ENCODE assay signal across 18 cellular contexts in the genomic region with DNA sequence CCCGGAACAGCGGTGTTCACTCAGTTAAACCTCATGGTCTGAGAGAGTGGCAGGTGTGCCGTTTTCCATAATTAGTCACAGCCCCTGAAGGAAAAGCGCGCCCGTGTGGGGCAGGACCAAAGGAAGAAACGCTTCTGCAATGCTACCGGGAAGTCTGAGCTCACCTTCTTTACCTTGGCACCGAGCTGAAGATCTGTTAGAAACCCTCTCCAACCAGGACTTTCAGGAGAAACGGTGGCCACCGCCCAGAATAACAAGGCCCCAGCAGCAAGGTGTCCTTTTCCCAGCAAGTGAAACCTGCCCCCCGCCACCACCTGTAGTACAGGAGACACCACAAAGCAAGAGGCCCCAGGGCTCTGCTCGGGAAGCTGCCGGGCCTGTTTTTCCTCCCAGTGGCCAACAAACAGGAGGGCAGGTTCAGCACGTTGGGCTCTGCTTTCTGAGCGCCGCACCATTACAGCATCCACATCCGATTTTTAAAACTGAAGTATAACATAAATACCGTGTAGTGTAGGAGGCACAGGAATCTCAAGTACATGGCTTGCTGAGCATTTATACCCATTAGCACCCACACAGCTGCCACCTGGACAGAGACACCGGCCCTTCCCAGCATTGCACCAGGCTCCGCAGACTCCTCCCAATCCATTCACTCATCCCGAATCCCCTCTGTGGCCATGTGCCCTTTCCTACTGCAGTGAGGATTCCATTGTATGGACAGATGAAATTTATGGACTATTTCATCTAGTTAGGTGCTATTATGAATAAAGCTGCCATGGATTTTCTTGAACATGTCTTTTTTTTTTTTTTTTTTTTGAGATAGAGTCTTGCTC.
DNase-seq lines count a peak whose midpoint lies in the region; ATAC-seq and TF ChIP-seq lines count a peak whose summit lies in the region.
"Had no signal": no experiment of that assay in that cellular context is flagged by ENCODE, and none has a peak within 500 bp of the region (broad histone marks: within the 10 kb centered on the region; RNA-seq: fewer than 3 reads in every experiment).

No MANE protein-coding gene starts in this region.

- H3K4me3 ChIP-seq in PC-3 (ENCODE audit: low read length) = peak overlapping the region; percentile 59
- peak overlapping the region in 3 of 4 donors; percentile 29 to 45 (median 38) for H3K4me3 ChIP-seq in upper lobe of left lung
- no peak overlapping the region for H3K4me3 ChIP-seq in right atrium auricular region
- H3K4me3 ChIP-seq: gastroesophageal sphincter, SJCRH30 had no signal

- no peak overlapping the region for H3K27ac Mint-ChIP-seq in activated T-helper 2 cell treated with anti-CD3 and anti-CD28 coated beads, Interferon-gamma antibody, Interleukin-2, Interleukin-4, amounts not matched to agents 10 μg/mL and 5 μg/mL and 100 μg/mL, durations not matched to agents 14 hours and 24 hours and 36 hours
- H3K27ac Mint-ChIP-seq: activated CD8-positive, alpha-beta memory T cell treated with anti-CD3 and anti-CD28 coated beads, Interleukin-2, amount 10 ng/mL, durations not matched to agents 7 days and 5 days; CD4-positive, CD25-positive, alpha-beta regulatory T cell had no signal

- no peak overlapping the region for H3K4me3 Mint-ChIP-seq in activated T-helper 2 cell treated with anti-CD3 and anti-CD28 coated beads, Interferon-gamma antibody, Interleukin-2, Interleukin-4, amounts not matched to agents 10 μg/mL and 5 μg/mL and 100 μg/mL, durations not matched to agents 14 hours and 24 hours and 36 hours (ENCODE audit: low read depth)
- H3K4me3 Mint-ChIP-seq: activated CD8-positive, alpha-beta memory T cell treated with anti-CD3 and anti-CD28 coated beads, Interleukin-2, amount 10 ng/mL, durations not matched to agents 7 days and 5 days; CD4-positive, CD25-positive, alpha-beta regulatory T cell; nephron had no signal

- DNase-seq in HPDE6-E6E7 (ENCODE audit: extremely low spot score) (peak; percentile 58), PC-3 (peak; percentile 72), iPS-NIHi11 (ENCODE audit: low spot score) (peak; percentile 48), upper lobe of left lung (peak in 1 of 2 donors; percentile 87), right atrium auricular region (ENCODE audit: low spot score) (no peak)
- DNase-seq in activated T-helper 2 cell treated with anti-CD3 and anti-CD28 coated beads, Interferon-gamma antibody, Interleukin-2, Interleukin-4, amounts not matched to agents 10 μg/mL and 5 μg/mL and 100 μg/mL, durations not matched to agents 14 hours and 24 hours and 36 hours (ENCODE audit: low spot score) = no peak
- DNase-seq: activated CD8-positive, alpha-beta memory T cell treated with anti-CD3 and anti-CD28 coated beads, Interleukin-2, amount 10 ng/mL, durations not matched to agents 7 days and 5 days; activated naive CD4-positive, alpha-beta T cell treated with Interleukin-2 at 50 U/mL for 16 hours; CD4-positive, CD25-positive, alpha-beta regulatory T cell; effector memory CD4-positive, alpha-beta T cell; left colon; NCI-H1092; right cardiac atrium; SJCRH30; stimulated activated naive CD8-positive, alpha-beta T cell treated with anti-CD3 and anti-CD28 coated beads, Interleukin-15, Interleukin-2, amounts not matched to agents 100 U/mL and 50 U/mL, for 24 hours had no signal

- intact Hi-C loops in PC-3 (cut with micrococcal nuclease) = no loop called here
- intact Hi-C loops in activated T-helper 2 cell treated with anti-CD3 and anti-CD28 coated beads, Interferon-gamma antibody, Interleukin-2, Interleukin-4, amounts not matched to agents 10 μg/mL and 5 μg/mL and 100 μg/mL, durations not matched to agents 14 hours and 24 hours and 36 hours (cut with micrococcal nuclease) = no loop called here

- H3K79me2 ChIP-seq in PC-3 (ENCODE audit: low read length) = no peaks in the 10 kb centered on the region

- no peak for TF ChIP-seq CTCF in PC-3 (conservative IDR thresholded peaks at IDR 0.05; ENCODE audit: low read depth, low read length)
- peak in 3 of 6 experiments; percentile 13 to 40 (median 29) for TF ChIP-seq CTCF in upper lobe of left lung (IDR thresholded peaks at IDR 0.05)
- TF ChIP-seq CTCF in right atrium auricular region (IDR thresholded peaks at IDR 0.05) = no peak

- 69 to 78% methylated on average over 20 to 22 of the region's 22 CpGs for WGBS in upper lobe of left lung, 2 donors

- no peaks in the 10 kb centered on the region for H3F3A ChIP-seq in PC-3 (ENCODE audit: low read length, unreplicated experiment)

- TF ChIP-seq POLR2A in upper lobe of left lung (IDR thresholded peaks at IDR 0.05) = peak in 2 of 4 donors; percentile 18 to 29

- peaks cover 19% of the 10 kb centered on the region for H3K36me3 Mint-ChIP-seq in activated T-helper 2 cell treated with anti-CD3 and anti-CD28 coated beads, Interferon-gamma antibody, Interleukin-2, Interleukin-4, amounts not matched to agents 10 μg/mL and 5 μg/mL and 100 μg/mL, durations not matched to agents 14 hours and 24 hours and 36 hours (ENCODE audit: low read depth)

- peak overlapping the region; percentile 25 for H2AFZ ChIP-seq in PC-3 (ENCODE audit: low read length)

- peaks cover 12% of the 10 kb centered on the region for H3K4me1 ChIP-seq in PC-3 (ENCODE audit: insufficient read depth, low read length)
- peaks cover 0 to 6% (median 2%) of the 10 kb centered on the region in 4 donors for H3K4me1 ChIP-seq in upper lobe of left lung
- H3K4me1 ChIP-seq in right atrium auricular region = no peaks in the 10 kb centered on the region
- H3K4me1 ChIP-seq: SJCRH30 had no signal

- ATAC-seq in PC-3 (peak; percentile 90), upper lobe of left lung (ENCODE audit: low FRiP score in 2 of 2) (peak; percentile 70 to 92), HG03025 (IDR thresholded peaks at IDR 0.05; ENCODE audit: low FRiP score, unreplicated experiment) (no peak)
- ATAC-seq: activated CD8-positive, alpha-beta memory T cell treated with anti-CD3 and anti-CD28 coated beads, Interleukin-2, amount 10 ng/mL, durations not matched to agents 7 days and 5 days; gastroesophageal sphincter; left colon; stimulated activated naive CD8-positive, alpha-beta T cell treated with anti-CD3 and anti-CD28 coated beads, Interleukin-15, Interleukin-2, amounts not matched to agents 100 U/mL and 50 U/mL, for 24 hours had no signal

- peak overlapping the region; percentile 58 for H3K9ac ChIP-seq in PC-3 (ENCODE audit: low read length)

- no peaks in the 10 kb centered on the region for H3K9me3 ChIP-seq in PC-3 (ENCODE audit: low read length)
- no peaks in the 10 kb centered on the region for H3K9me3 ChIP-seq in upper lobe of left lung
- H3K9me3 ChIP-seq in right atrium auricular region = no peaks in the 10 kb centered on the region
- H3K9me3 ChIP-seq: gastroesophageal sphincter, SJCRH30 had no signal

- H3K36me3 ChIP-seq in PC-3 (ENCODE audit: low read depth, low read length) = no peaks in the 10 kb centered on the region
- no peaks in the 10 kb centered on the region for H3K36me3 ChIP-seq in upper lobe of left lung
- H3K36me3 ChIP-seq in right atrium auricular region = no peaks in the 10 kb centered on the region
- H3K36me3 ChIP-seq: SJCRH30 had no signal

- POLR2A ChIA-PET in PC-3 (lab: Charles Lee; ENCODE audit: unreplicated experiment) = interaction anchor here (0.5 to 0.6 kb wide), 3 partner anchors 13 to 165 kb away, joined by 3 read pairs; no protein-coding TSS in a partner anchor

- CTCF ChIA-PET in PC-3 (lab: Charles Lee) = no interaction called here

- peak overlapping the region; percentile 70 for H3K4me2 ChIP-seq in PC-3 (ENCODE audit: low read length)

- no peaks in the 10 kb centered on the region for H3K27me3 Mint-ChIP-seq in activated T-helper 2 cell treated with anti-CD3 and anti-CD28 coated beads, Interferon-gamma antibody, Interleukin-2, Interleukin-4, amounts not matched to agents 10 μg/mL and 5 μg/mL and 100 μg/mL, durations not matched to agents 14 hours and 24 hours and 36 hours (ENCODE audit: low read depth)
- H3K27me3 Mint-ChIP-seq: activated CD8-positive, alpha-beta memory T cell treated with anti-CD3 and anti-CD28 coated beads, Interleukin-2, amount 10 ng/mL, durations not matched to agents 7 days and 5 days; CD4-positive, CD25-positive, alpha-beta regulatory T cell had no signal

- peaks cover 12% of the 10 kb centered on the region for H3K9me3 Mint-ChIP-seq in activated T-helper 2 cell treated with anti-CD3 and anti-CD28 coated beads, Interferon-gamma antibody, Interleukin-2, Interleukin-4, amounts not matched to agents 10 μg/mL and 5 μg/mL and 100 μg/mL, durations not matched to agents 14 hours and 24 hours and 36 hours

- BruUV-seq in PC-3 (replicated peaks; lab: Mats Ljungman, UMichigan) = no TSS peak

- H3K27ac ChIP-seq in PC-3 (ENCODE audit: low read length) = peak overlapping the region; percentile 84
- H3K27ac ChIP-seq in upper lobe of left lung = peak overlapping the region; percentile 62 to 80 (median 72)
- no peak overlapping the region for H3K27ac ChIP-seq in right atrium auricular region
- H3K27ac ChIP-seq: gastroesophageal sphincter, SJCRH30 had no signal

- no peaks in the 10 kb centered on the region for H3K4me1 Mint-ChIP-seq in activated T-helper 2 cell treated with anti-CD3 and anti-CD28 coated beads, Interferon-gamma antibody, Interleukin-2, Interleukin-4, amounts not matched to agents 10 μg/mL and 5 μg/mL and 100 μg/mL, durations not matched to agents 14 hours and 24 hours and 36 hours (ENCODE audit: low read depth)
- H3K4me1 Mint-ChIP-seq: activated CD8-positive, alpha-beta memory T cell treated with anti-CD3 and anti-CD28 coated beads, Interleukin-2, amount 10 ng/mL, durations not matched to agents 7 days and 5 days; CD4-positive, CD25-positive, alpha-beta regulatory T cell had no signal

- peak in 1 of 4 donors; percentile 71 for TF ChIP-seq EP300 in upper lobe of left lung (IDR thresholded peaks at IDR 0.05)

- H3K27me3 ChIP-seq in PC-3 (ENCODE audit: low read length) = no peaks in the 10 kb centered on the region
- H3K27me3 ChIP-seq in upper lobe of left lung = no peaks in the 10 kb centered on the region
- no peaks in the 10 kb centered on the region for H3K27me3 ChIP-seq in right atrium auricular region
- H3K27me3 ChIP-seq: gastroesophageal sphincter, SJCRH30 had no signal

- no peaks in the 10 kb centered on the region for H4K20me1 ChIP-seq in PC-3 (ENCODE audit: low read length)

- no peaks in the 10 kb centered on the region for H3K9me2 ChIP-seq in PC-3 (replicated peaks; ENCODE audit: low read length)

Comparison
In these comparisons a context has a peak if more than half of its experiments do, and no peak if none do; other contexts are left out.
1. DNase-seq: peak in HPDE6-E6E7 (single experiment), PC-3 (single experiment) and iPS-NIHi11 (single experiment); none in right atrium auricular region (single experiment) and activated T-helper 2 cell treated with anti-CD3 and anti-CD28 coated beads, Interferon-gamma antibody, Interleukin-2, Interleukin-4, amounts not matched to agents 10 μg/mL and 5 μg/mL and 100 μg/mL, durations not matched to agents 14 hours and 24 hours and 36 hours (single experiment).
2. H3K27ac ChIP-seq: peak in PC-3 (single experiment) and upper lobe of left lung (4 of 4); none in right atrium auricular region (0 of 2).
3. H3K4me3 ChIP-seq: peak in PC-3 (single experiment) and upper lobe of left lung (3 of 4); none in right atrium auricular region (0 of 2).